8 cellular contexts compared by ENCODE assay signal in the genomic region with DNA sequence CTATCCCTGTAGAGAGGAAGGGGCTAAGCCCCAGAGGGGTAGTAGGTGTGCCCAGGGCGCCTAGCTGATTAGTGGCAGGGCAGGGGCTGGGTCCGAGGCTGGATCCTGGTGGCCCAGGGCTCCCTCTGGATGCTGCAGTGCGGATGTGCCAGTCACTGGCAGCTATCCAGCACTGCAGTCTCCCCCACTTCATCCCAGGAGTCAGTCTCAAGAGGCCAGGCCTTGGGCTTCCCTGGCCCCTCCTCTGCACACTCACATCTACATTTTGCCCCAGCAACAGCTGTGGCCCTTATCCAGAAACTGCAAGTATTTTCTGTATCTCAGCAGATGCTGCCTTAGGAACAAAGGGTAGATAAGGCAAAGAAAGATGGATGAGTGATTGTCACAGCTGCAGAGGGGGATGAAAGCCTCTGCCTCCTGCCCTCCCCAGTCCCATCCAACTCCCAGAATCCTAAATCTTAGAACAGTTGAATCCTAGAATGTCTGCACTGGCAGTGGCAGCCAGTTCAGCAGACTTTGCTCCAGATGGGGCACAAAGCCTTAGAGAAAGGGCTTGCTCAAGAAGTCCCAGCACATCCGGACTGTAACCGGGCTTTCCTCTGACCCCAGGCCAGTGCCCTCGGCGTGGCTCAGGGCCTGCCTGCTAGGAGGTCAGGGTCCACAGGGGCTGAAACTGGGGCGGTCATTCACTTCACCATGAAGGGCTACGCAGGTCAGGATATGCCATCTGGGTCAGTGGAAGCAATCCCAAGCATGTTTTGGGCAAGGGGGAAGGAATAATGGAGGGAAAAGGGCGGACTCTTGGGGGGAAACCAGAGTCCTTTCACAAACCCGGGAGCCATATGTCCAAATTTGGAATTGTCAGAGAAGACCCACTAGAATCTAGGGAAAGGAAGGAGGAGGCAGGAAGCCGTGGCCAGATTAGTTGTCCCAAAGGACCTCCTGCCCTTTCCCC. TPM values are rescaled to one million over a fixed set of nuclear protein-coding genes. Genes with fewer than 3 reads are reported as not detected.
DNase-seq lines count a peak whose midpoint lies in the region; ATAC-seq, FAIRE-seq and TF ChIP-seq lines count a peak whose summit lies in the region.

No MANE protein-coding gene starts in this region.

- H3K4me1 ChIP-seq in GM12878 (ENCODE audit: control insufficient read depth, insufficient read depth, low read length) (peaks cover 42% of the 10 kb centered on the region), subcutaneous abdominal adipose tissue (ENCODE audit: control insufficient read depth in 5 of 5, insufficient read depth in 5 of 5, low read length in 5 of 5) (peaks cover 18 to 72% (median 71%) of the 10 kb centered on the region in 5 donors)

- intact Hi-C loops in GM12878 (cut with micrococcal nuclease; ENCODE audit: unreplicated experiment), result loop anchor here (1.0 to 10.0 kb wide), 8 partner anchors 30 to 1351 kb away; a partner anchor contains a TSS

- H3K27me3 ChIP-seq in GM12878 (replicated peaks in 1 of 2; ENCODE audit: control insufficient read depth in 2 of 2, insufficient read depth in 2 of 2, low read length in 1 of 2), result no peaks in the 10 kb centered on the region
- H3K27me3 ChIP-seq in subcutaneous abdominal adipose tissue (ENCODE audit: control insufficient read depth in 5 of 5, insufficient read depth in 4 of 5, low read length in 5 of 5), result no peaks in the 10 kb centered on the region

- peak; percentile 68 for DNase-seq in ELR (ENCODE audit: low read depth)
- DNase-seq in NCI-H2171 treated with DMSO at 0.1 percent for 48 hours (lab: John Stamatoyannopoulos, UW), result peak; percentile 81
- DNase-seq in GM12878 (ENCODE audit: low read depth, low spot score), result no peak
- DNase-seq in kidney tubule cell (ENCODE audit: low spot score), result peak; percentile 39
- no peak for DNase-seq in RPMI8226

- POLR2A ChIA-PET in GM12878 (lab: Charles Lee), result interaction anchor here (0.9 to 8.9 kb wide), 9 partner anchors 9 to 744 kb away, joined by 3 to 152 read pairs (median 4); a partner anchor contains a TSS

- CTCF ChIA-PET in GM12878 (lab: Yijun Ruan, JAX), result interaction anchor here (0.7 to 40.1 kb wide), 7 partner anchors 9 to 104 kb away, joined by 3 to 1107 read pairs (median 6); no protein-coding TSS in a partner anchor

- TF ChIP-seq CTCF in GM12878 (IDR thresholded peaks at IDR 0.05 in 2 of 3, conservative IDR thresholded peaks at IDR 0.05 in 1 of 3; ENCODE audit: control insufficient read depth in 2 of 3, extremely low read depth in 1 of 3, insufficient read depth in 1 of 3, low read depth in 3 of 3, low read length in 3 of 3), result peak in 1 of 3 experiments; percentile 13; a peak in 1 of 6 replicates

- no peak for FAIRE-seq in GM12878 (lab: Jason Lieb, UNC)

- BruUV-seq in GM12878 (replicated peaks; lab: Mats Ljungman, UMichigan), result TSS peak; percentile 49

- H3K4me3 ChIP-seq in GM12878 (peak overlapping the region; percentile 97), subcutaneous abdominal adipose tissue (ENCODE audit: low read depth in 1 of 5, low read length in 5 of 5) (peak overlapping the region; percentile 89 to 96 (median 92))

- SMC1A ChIA-PET in GM12878 (lab: Charles Lee; ENCODE audit: uncharacterized antibody, unreplicated experiment), result interaction anchor here (0.7 to 35.3 kb wide), 6 partner anchors 8 to 703 kb away, joined by 3 to 1132 read pairs (median 4); no protein-coding TSS in a partner anchor

- peak overlapping the region; percentile 95 for H3K4me2 ChIP-seq in GM12878 (ENCODE audit: control insufficient read depth, insufficient read depth)

- 0 out of 4 replicates have a peak, but pooled peaks cover 0 to 3% of the 10 kb centered on the region in 2 experiments for H3K36me3 ChIP-seq in GM12878 (ENCODE audit: control insufficient read depth in 2 of 2, insufficient read depth in 2 of 2, low read length in 1 of 2)
- H3K36me3 ChIP-seq in subcutaneous abdominal adipose tissue (ENCODE audit: control insufficient read depth in 5 of 5, insufficient read depth in 5 of 5, low read length in 5 of 5), result peaks cover 0 to 3% (median 0%) of the 10 kb centered on the region in 5 donors

- H2AFZ ChIP-seq in GM12878 (ENCODE audit: control insufficient read depth, low read depth, low read length), result no peak overlapping the region

- TF ChIP-seq EP300 in GM12878 (IDR thresholded peaks at IDR 0.05; ENCODE audit: borderline replicate concordance in 1 of 2, control insufficient read depth in 1 of 2, low read depth in 2 of 2, low read length in 2 of 2), result no peak

- RAD21 ChIA-PET in GM12878 (lab: Charles Lee; ENCODE audit: unreplicated experiment), result interaction anchor here (1.0 to 10.8 kb wide), 10 partner anchors 9 to 97 kb away, joined by 4 to 222 read pairs (median 10); a partner anchor contains a TSS

- peak; percentile 6 for TF ChIP-seq POLR2A in GM12878 (IDR thresholded peaks at IDR 0.05; ENCODE audit: low read depth, low read length)

- TF ChIP-seq RAD21 in GM12878 (IDR thresholded peaks at IDR 0.05; ENCODE audit: insufficient read depth, low read depth, low read length), result no peak

- in situ Hi-C loops in GM12878 (cut with MboI), result no loop called here

- 2% methylated on average over 11 of the region's 12 CpGs for WGBS in GM12878 (ENCODE audit: insufficient coverage, insufficient replicate concordance, low lambda C conversion rate, missing lambda C conversion rate)

- H3K9me3 ChIP-seq in GM12878 (replicated peaks; ENCODE audit: control insufficient read depth, insufficient read depth, low read length), result no peaks in the 10 kb centered on the region
- no peaks in the 10 kb centered on the region for H3K9me3 ChIP-seq in subcutaneous abdominal adipose tissue (ENCODE audit: control insufficient read depth in 5 of 5, low read length in 5 of 5)

- H3K9ac ChIP-seq in GM12878 (ENCODE audit: control insufficient read depth, insufficient read depth, low read length) (peak overlapping the region; percentile 90), subcutaneous abdominal adipose tissue (ENCODE audit: low read length in 5 of 5) (peak overlapping the region; percentile 81 to 91 (median 87))

- H3K27ac ChIP-seq in GM12878 (ENCODE audit: control insufficient read depth, insufficient read depth), result peak overlapping the region; percentile 89
- H3K27ac ChIP-seq in subcutaneous abdominal adipose tissue (ENCODE audit: low read depth, low read length), result peak overlapping the region; percentile 99

- ATAC-seq in GM21825 (IDR thresholded peaks at IDR 0.05; ENCODE audit: unreplicated experiment) (peak; percentile 18), GM12878 (peak; percentile 8), HG02870 (IDR thresholded peaks at IDR 0.05; ENCODE audit: unreplicated experiment) (no peak)

- H3K79me2 ChIP-seq in GM12878 (ENCODE audit: control insufficient read depth, insufficient read depth, low read length), result peaks cover 77% of the 10 kb centered on the region

- no peaks in the 10 kb centered on the region for H4K20me1 ChIP-seq in GM12878 (ENCODE audit: control insufficient read depth, insufficient read depth)

TF ChIP-seq in GM12878, 131 proteins besides CTCF, POLR2A, EP300 and RAD21 (continues in another document):
- TF ChIP-seq RCOR1 (conservative IDR thresholded peaks at IDR 0.05; ENCODE audit: low read depth, low read length), result no peak
- TF ChIP-seq, protein P1, sequence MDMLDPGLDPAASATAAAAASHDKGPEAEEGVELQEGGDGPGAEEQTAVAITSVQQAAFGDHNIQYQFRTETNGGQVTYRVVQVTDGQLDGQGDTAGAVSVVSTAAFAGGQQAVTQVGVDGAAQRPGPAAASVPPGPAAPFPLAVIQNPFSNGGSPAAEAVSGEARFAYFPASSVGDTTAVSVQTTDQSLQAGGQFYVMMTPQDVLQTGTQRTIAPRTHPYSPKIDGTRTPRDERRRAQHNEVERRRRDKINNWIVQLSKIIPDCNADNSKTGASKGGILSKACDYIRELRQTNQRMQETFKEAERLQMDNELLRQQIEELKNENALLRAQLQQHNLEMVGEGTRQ (IDR thresholded peaks at IDR 0.05; ENCODE audit: borderline replicate concordance, low read depth, low read length), result no peak
- TF ChIP-seq, protein P2, sequence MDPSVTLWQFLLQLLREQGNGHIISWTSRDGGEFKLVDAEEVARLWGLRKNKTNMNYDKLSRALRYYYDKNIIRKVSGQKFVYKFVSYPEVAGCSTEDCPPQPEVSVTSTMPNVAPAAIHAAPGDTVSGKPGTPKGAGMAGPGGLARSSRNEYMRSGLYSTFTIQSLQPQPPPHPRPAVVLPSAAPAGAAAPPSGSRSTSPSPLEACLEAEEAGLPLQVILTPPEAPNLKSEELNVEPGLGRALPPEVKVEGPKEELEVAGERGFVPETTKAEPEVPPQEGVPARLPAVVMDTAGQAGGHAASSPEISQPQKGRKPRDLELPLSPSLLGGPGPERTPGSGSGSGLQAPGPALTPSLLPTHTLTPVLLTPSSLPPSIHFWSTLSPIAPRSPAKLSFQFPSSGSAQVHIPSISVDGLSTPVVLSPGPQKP (IDR thresholded peaks at IDR 0.05; ENCODE audit: low read depth, low read length), result no peak

RNA-seq across cellular contexts. Expression of a gene that starts 1.5 kb away (rescaled TPM):
- 295 and 301 TPM in 2 replicates for total RNA-seq in GM12878 (2013; cell fraction: nucleolus; rRNA removed)
- 477 and 484 TPM in 2 replicates for total RNA-seq in GM12878 (2014; rRNA removed)
- total RNA-seq in GM12878 (2014; rRNA removed; fragmentation: Illumina TruSeq; extraction: Trizol), result 549 and 550 TPM in 2 replicates
- 528 and 542 TPM in 2 replicates for total RNA-seq in GM12878 (2021)
- 195 TPM for polyA plus RNA-seq in GM12878 (2011; ENCODE audit: low read depth)
- polyA plus RNA-seq in GM12878 (2011; rRNA removed), result 460 and 571 TPM in 2 replicates
- polyA plus RNA-seq in GM12878 (2011; cell fraction: cytosol; rRNA removed), result 618 and 630 TPM in 2 replicates
- polyA plus RNA-seq in GM12878 (2011; cell fraction: nucleus; rRNA removed), result 407 and 532 TPM in 2 replicates
- 297 and 330 TPM in 2 replicates for polyA plus RNA-seq in GM12878 (2012)
- polyA plus RNA-seq in GM12878 (2014; fragmentation: Illumina TruSeq; extraction: Trizol), result 506 and 510 TPM in 2 replicates
- 10 to 100 TPM; 44.0 to 73.1 TPM for polyA plus RNA-seq in GM12878 (2014; fragmentation: Nextera tagmentation; extraction: Ambion mirVana)
- 453 and 470 TPM in 2 replicates for polyA plus RNA-seq in GM12878 (2014; rRNA removed)
- polyA plus RNA-seq in GM12878 (2016; fragmentation: Nextera tagmentation; extraction: Ambion mirVana), result 100 to 1,000 TPM; 280 to 291 TPM
- polyA minus RNA-seq in GM12878 (2011; rRNA and poly(A)+ RNA removed), result 634 and 706 TPM in 2 replicates
- 242 and 263 TPM in 2 replicates for polyA minus RNA-seq in GM12878 (2011; cell fraction: cytosol; rRNA and poly(A)+ RNA removed)
- polyA minus RNA-seq in GM12878 (2011; cell fraction: nucleus; rRNA and poly(A)+ RNA removed), result 286 and 410 TPM in 2 replicates

Comparison
In these comparisons a context has a peak if more than half of its experiments do, and no peak if none do; other contexts are left out.
1. DNase-seq: peak in ELR (single experiment), NCI-H2171 treated with DMSO at 0.1 percent for 48 hours (single experiment) and kidney tubule cell (single experiment); none in GM12878 (single experiment) and RPMI8226 (single experiment).